12 cellular contexts compared by ENCODE assay signal in the genomic region with DNA sequence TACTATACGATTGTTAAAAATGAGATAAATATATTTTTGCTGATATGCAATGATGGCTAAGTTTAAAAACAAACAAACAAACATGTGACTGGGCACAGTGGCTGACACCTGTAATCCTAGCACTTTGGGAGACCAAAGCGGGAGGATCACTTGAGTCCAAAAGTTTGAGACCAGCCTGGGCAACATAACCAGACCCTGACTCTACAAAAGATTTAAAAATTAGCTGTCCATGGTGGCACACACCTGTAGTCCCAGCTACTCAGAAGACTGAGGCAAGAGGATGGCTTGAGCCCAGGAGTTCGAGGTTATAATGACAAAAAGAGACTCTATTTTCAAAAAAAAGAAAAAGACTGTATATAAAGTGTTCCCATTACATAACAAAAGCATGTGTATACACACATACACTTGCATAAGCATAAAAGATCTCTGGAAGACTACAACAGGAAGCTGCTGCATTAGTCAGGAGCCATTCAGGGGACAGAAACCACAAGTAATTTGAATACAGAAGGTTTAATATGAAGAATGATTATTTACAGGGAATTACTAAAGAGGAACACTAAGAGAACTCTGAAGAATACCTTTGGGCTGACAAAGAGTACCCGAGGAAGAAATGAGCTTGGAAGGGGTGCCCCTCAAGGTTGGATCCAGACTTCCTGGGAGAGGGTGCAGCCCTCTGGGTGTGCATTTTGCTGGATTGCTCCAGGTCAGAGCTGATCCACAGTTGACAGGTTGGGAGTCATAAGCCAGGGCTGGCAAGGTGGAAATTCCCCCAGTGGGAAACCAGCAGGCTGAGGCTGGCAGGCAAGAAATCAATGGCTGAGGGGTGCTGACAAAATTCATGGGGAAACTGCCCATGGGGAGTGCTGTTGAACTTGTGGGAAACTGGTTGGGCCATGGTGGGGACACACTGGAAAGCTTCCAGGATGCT. TPM values are rescaled to one million over a fixed set of nuclear protein-coding genes. Genes with fewer than 3 reads are reported as not detected.
DNase-seq lines count a peak whose midpoint lies in the region.
"Had no signal": no experiment of that assay in that cellular context is flagged by ENCODE, and none has a peak within 500 bp of the region (broad histone marks: within the 10 kb centered on the region; RNA-seq: fewer than 3 reads in every experiment).

No MANE protein-coding gene starts in this region.

- WGBS in esophagus, 2 donors, result 67% methylated on average over 4 of the region's 4 CpGs

- no peak overlapping the region for H3K4me3 Mint-ChIP-seq in CD4-positive, alpha-beta memory T cell
- H3K4me3 Mint-ChIP-seq: activated T-cell treated with anti-CD3 and anti-CD28 coated beads, Interleukin-2, amount 50 U/mL, for 4 hours; T-cell had no signal

- no peaks in the 10 kb centered on the region for H3K27me3 ChIP-seq in esophagus (ENCODE audit: control insufficient read depth in 1 of 2, insufficient read depth in 2 of 2, low read length in 2 of 2)
- H3K27me3 ChIP-seq in skeletal muscle satellite cell (ENCODE audit: control insufficient read depth, insufficient read depth, low read length), result no peaks in the 10 kb centered on the region
- no peaks in the 10 kb centered on the region for H3K27me3 ChIP-seq in CD4-positive, alpha-beta memory T cell (ENCODE audit: insufficient read depth, low read length)

- intact Hi-C loops in CD4-positive, alpha-beta memory T cell (cut with micrococcal nuclease), result loop anchor here (5.0 kb wide), 1 partner anchor 220 kb away; no protein-coding TSS in a partner anchor

- no peaks in the 10 kb centered on the region for H3K36me3 ChIP-seq in esophagus (ENCODE audit: control insufficient read depth in 2 of 2, insufficient read depth in 2 of 2, low read length in 1 of 2)
- H3K36me3 ChIP-seq in skeletal muscle satellite cell (ENCODE audit: insufficient read depth, low read length), result no peaks in the 10 kb centered on the region
- H3K36me3 ChIP-seq in CD4-positive, alpha-beta memory T cell (ENCODE audit: insufficient read depth, low read length), result no peaks in the 10 kb centered on the region

- H3K27ac Mint-ChIP-seq in CD4-positive, alpha-beta memory T cell, result no peak overlapping the region
- H3K27ac Mint-ChIP-seq: T-cell had no signal

- H3K9me3 Mint-ChIP-seq in CD4-positive, alpha-beta memory T cell, result peaks cover 0 to 1% (median 0%) of the 10 kb centered on the region in 8 donors
- H3K9me3 Mint-ChIP-seq: activated T-cell treated with anti-CD3 and anti-CD28 coated beads, Interleukin-2, amount 50 U/mL, for 4 hours; T-cell had no signal

- H3K9ac ChIP-seq in skeletal muscle satellite cell (ENCODE audit: low read depth, low read length), result no peak overlapping the region

- H3K27me3 Mint-ChIP-seq in CD4-positive, alpha-beta memory T cell, result peaks cover 9 to 15% of the 10 kb centered on the region in 2 donors

- peaks cover 0 to 3% (median 1%) of the 10 kb centered on the region in 4 donors for H3K4me1 Mint-ChIP-seq in CD4-positive, alpha-beta memory T cell
- H3K4me1 Mint-ChIP-seq: T-cell had no signal

- POLR2A ChIA-PET in CD4-positive, alpha-beta memory T cell (lab: Charles Lee; ENCODE audit: partially characterized antibody), result no interaction called here

- H3K4me3 ChIP-seq in esophagus (ENCODE audit: low read depth in 1 of 2, low read length in 2 of 2) (no peak overlapping the region), skeletal muscle satellite cell (ENCODE audit: low read length) (no peak overlapping the region)
- no peak overlapping the region for H3K4me3 ChIP-seq in CD4-positive, alpha-beta memory T cell (ENCODE audit: low read length in 2 of 2)
- H3K4me3 ChIP-seq: dorsolateral prefrontal cortex had no signal

- H3K27ac ChIP-seq in esophagus (ENCODE audit: low read depth in 2 of 2, low read length in 1 of 2), result peak overlapping the region; percentile 58 to 66
- no peak overlapping the region for H3K27ac ChIP-seq in CD4-positive, alpha-beta memory T cell (ENCODE audit: low read depth, low read length)
- H3K27ac ChIP-seq: dorsolateral prefrontal cortex had no signal

- DNase-seq in NCI-H2107 treated with DMSO at 0.1 percent for 48 hours (lab: John Stamatoyannopoulos, UW; ENCODE audit: unreplicated experiment) (peak; percentile 46), NCI-H2107 (lab: John Stamatoyannopoulos, UW) (no peak), NOMO-1 treated with DMSO at 0.1 percent for 48 hours (lab: John Stamatoyannopoulos, UW; ENCODE audit: unreplicated experiment) (peak; percentile 81), cerebellar cortex (ENCODE audit: low spot score) (no peak), COLO829 (ENCODE audit: low spot score) (no peak)
- no peak for DNase-seq in CD4-positive, alpha-beta memory T cell
- DNase-seq: activated T-cell treated with anti-CD3 and anti-CD28 coated beads, Interleukin-2, amount 50 U/mL, for 4 hours; dorsolateral prefrontal cortex; NCI-H2171 treated with DMSO at 0.1 percent for 48 hours; T-cell had no signal

- CTCF ChIA-PET in CD4-positive, alpha-beta memory T cell (lab: Charles Lee; ENCODE audit: partially characterized antibody), result interaction anchor here (1.5 to 2.0 kb wide), 2 partner anchors 222 to 387 kb away, joined by 5 to 7 read pairs; no protein-coding TSS in a partner anchor

- no peaks in the 10 kb centered on the region for H3K9me3 ChIP-seq in esophagus (ENCODE audit: control insufficient read depth in 2 of 2, insufficient read depth in 1 of 2, low read depth in 1 of 2, low read length in 1 of 2)
- H3K9me3 ChIP-seq in skeletal muscle satellite cell (replicated peaks; ENCODE audit: low read length), result no peaks in the 10 kb centered on the region
- H3K9me3 ChIP-seq in CD4-positive, alpha-beta memory T cell (ENCODE audit: control insufficient read depth in 1 of 2, low read length in 2 of 2), result no peaks in the 10 kb centered on the region

- H3K4me1 ChIP-seq in esophagus (ENCODE audit: control insufficient read depth in 2 of 2, insufficient read depth in 2 of 2, low read length in 1 of 2), result peaks cover 0 to 3% of the 10 kb centered on the region in 2 donors
- H3K4me1 ChIP-seq in skeletal muscle satellite cell (ENCODE audit: control insufficient read depth, insufficient read depth, low read length), result peaks cover 45% of the 10 kb centered on the region
- H3K4me1 ChIP-seq in CD4-positive, alpha-beta memory T cell (ENCODE audit: insufficient read depth, low read length), result no peaks in the 10 kb centered on the region

- H3K36me3 Mint-ChIP-seq in CD4-positive, alpha-beta memory T cell, result no peaks in the 10 kb centered on the region
- H3K36me3 Mint-ChIP-seq: T-cell had no signal

- peak overlapping the region; percentile 49 for H3K4me2 ChIP-seq in skeletal muscle satellite cell (ENCODE audit: low read length)

RNA-seq across cellular contexts. Expression of a gene that starts 9.2 kb away (rescaled TPM):
- polyA plus RNA-seq in esophagus, result 1 to 10 TPM in 1 of 2 donors, under 1 TPM in 1; 0.53 to 1.2 TPM
- total RNA-seq in skeletal muscle satellite cell (2012; rRNA removed), result 0.51 TPM in 1 of 2 replicates, not detected in the other
- total RNA-seq in CD4-positive, alpha-beta memory T cell, result not detected
- polyA plus RNA-seq in CD4-positive, alpha-beta memory T cell, result not detected
- total RNA-seq: activated T-cell treated with anti-CD3 and anti-CD28 coated beads, Interleukin-2, amount 50 U/mL, for 4 hours; T-cell had no signal

RNA-seq across cellular contexts. Expression of a gene that starts 34.8 kb away (rescaled TPM):
- polyA plus RNA-seq in esophagus, result 100 to 1,000 TPM; 127 to 172 TPM
- total RNA-seq in skeletal muscle satellite cell (2012; rRNA removed), result 279 and 440 TPM in 2 replicates
- not detected for total RNA-seq in CD4-positive, alpha-beta memory T cell
- polyA plus RNA-seq in CD4-positive, alpha-beta memory T cell, result not detected

Comparison
In these comparisons a context has a peak if more than half of its experiments do, and no peak if none do; other contexts are left out.
1. DNase-seq: peak in NCI-H2107 treated with DMSO at 0.1 percent for 48 hours (single experiment) and NOMO-1 treated with DMSO at 0.1 percent for 48 hours (single experiment); none in NCI-H2107 (single experiment), cerebellar cortex (single experiment), CD4-positive, alpha-beta memory T cell (0 of 5) and COLO829 (single experiment).
2. RNA of a gene that starts 34.8 kb away (polyA plus RNA-seq): 127 to 172 TPM in esophagus; not detected in CD4-positive, alpha-beta memory T cell; every median in the first group is over 100 times any median in the second.